ENCODE assay signal across 15 cellular contexts in the genomic region with DNA sequence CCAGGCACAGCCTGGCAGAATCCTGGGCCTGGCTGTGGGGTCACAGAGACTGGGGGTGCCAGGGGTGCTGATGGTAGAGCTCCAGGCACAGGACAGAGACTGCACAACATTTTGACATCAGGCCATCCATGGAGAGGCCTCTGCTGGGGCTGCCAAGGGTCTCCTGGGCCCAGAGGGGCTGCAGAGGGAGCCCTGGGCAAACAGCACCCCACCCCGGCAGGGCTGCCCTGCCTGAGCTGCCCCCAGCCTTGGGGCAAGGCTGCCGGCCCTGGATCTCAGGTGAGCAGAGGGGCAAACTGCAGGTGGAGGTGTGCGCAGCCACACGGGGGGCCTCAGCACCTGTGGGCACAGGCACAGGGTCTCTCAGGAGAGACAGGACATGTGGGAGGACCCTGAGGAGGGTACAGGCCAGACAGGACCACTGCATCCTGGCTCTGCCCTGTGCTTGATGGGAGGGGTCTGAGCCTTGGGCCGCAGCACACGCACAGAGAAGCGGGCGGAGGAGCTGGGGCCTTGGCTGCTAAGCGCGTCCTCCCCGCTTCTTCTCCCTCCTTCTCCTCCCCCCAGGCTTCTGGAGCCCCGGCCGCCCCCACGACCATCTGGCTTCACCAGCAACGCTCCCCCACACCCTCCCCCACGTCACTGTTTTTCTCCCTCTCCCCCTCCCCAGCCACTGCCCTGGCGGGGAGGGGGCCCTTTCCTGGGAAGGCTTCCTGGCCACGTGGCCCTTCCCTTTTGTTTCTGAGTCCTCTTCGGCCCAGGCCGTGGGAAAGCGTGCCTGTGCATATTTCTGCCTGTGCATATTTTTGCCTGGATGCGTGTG. TPM values are rescaled to one million over a fixed set of nuclear protein-coding genes. Genes with fewer than 3 reads are reported as not detected.
DNase-seq lines count a peak whose midpoint lies in the region; ATAC-seq, FAIRE-seq and TF ChIP-seq lines count a peak whose summit lies in the region.
"Had no signal": no experiment of that assay in that cellular context is flagged by ENCODE, and none has a peak within 500 bp of the region (broad histone marks: within the 10 kb centered on the region; RNA-seq: fewer than 3 reads in every experiment).

No MANE protein-coding gene starts in this region.

- H3K27ac Mint-ChIP-seq in activated naive CD4-positive, alpha-beta T cell treated with anti-CD3 and anti-CD28 coated beads, Interleukin-2, amount 10 ng/mL, durations not matched to agents 7 days and 5 days = peak overlapping the region; percentile 83
- H3K27ac Mint-ChIP-seq in activated naive CD4-positive, alpha-beta T cell treated with anti-CD3 and anti-CD28 coated beads for 36 hours = no peak overlapping the region

- FAIRE-seq in GM12891 (lab: Jason Lieb, UNC) = no peak
- FAIRE-seq: A549 had no signal

- no peak overlapping the region for H3K4me3 Mint-ChIP-seq in activated naive CD4-positive, alpha-beta T cell treated with anti-CD3 and anti-CD28 coated beads, Interleukin-2, amount 10 ng/mL, durations not matched to agents 7 days and 5 days
- no peak overlapping the region for H3K4me3 Mint-ChIP-seq in activated naive CD4-positive, alpha-beta T cell treated with anti-CD3 and anti-CD28 coated beads for 36 hours

- H3K36me3 Mint-ChIP-seq in activated naive CD4-positive, alpha-beta T cell treated with anti-CD3 and anti-CD28 coated beads, Interleukin-2, amount 10 ng/mL, durations not matched to agents 7 days and 5 days = peaks cover 2% of the 10 kb centered on the region
- H3K36me3 Mint-ChIP-seq in activated naive CD4-positive, alpha-beta T cell treated with anti-CD3 and anti-CD28 coated beads for 36 hours (ENCODE audit: low read depth) = no peaks in the 10 kb centered on the region

- no peak for DNase-seq in activated naive CD4-positive, alpha-beta T cell treated with anti-CD3 and anti-CD28 coated beads, Interleukin-2, amount 10 ng/mL, durations not matched to agents 7 days and 5 days
- DNase-seq in activated naive CD4-positive, alpha-beta T cell treated with anti-CD3 and anti-CD28 coated beads for 36 hours = no peak
- DNase-seq in amniotic epithelial cell (ENCODE audit: low read depth) (peak; percentile 21), left kidney (ENCODE audit: low read depth, low spot score) (peak; percentile 97), superior temporal gyrus (ENCODE audit: extremely low spot score) (peak; percentile 68), GM12891 (ENCODE audit: insufficient read length, low spot score) (no peak), NOMO-1 treated with dmso at 0.1 percent for 144 hours (lab: John Stamatoyannopoulos, UW; ENCODE audit: unreplicated experiment) (no peak)
- DNase-seq: activated CD4-positive, alpha-beta T cell treated with anti-CD3 and anti-CD28 coated beads, Interleukin-2, amount 50 U/mL, for 48 hours; body of pancreas; NCI-H2081; SIG-M5; stimulated activated CD4-positive, alpha-beta T cell treated with anti-CD3 and anti-CD28 coated beads, Interleukin-4, amount 100 ng/mL, for 1 hour; tibial artery had no signal

- peaks cover 50% of the 10 kb centered on the region for H3K4me1 Mint-ChIP-seq in activated naive CD4-positive, alpha-beta T cell treated with anti-CD3 and anti-CD28 coated beads, Interleukin-2, amount 10 ng/mL, durations not matched to agents 7 days and 5 days
- H3K4me1 Mint-ChIP-seq in activated naive CD4-positive, alpha-beta T cell treated with anti-CD3 and anti-CD28 coated beads for 36 hours (ENCODE audit: low read depth) = peaks cover 33% of the 10 kb centered on the region

- no peaks in the 10 kb centered on the region for H3K9me3 Mint-ChIP-seq in activated naive CD4-positive, alpha-beta T cell treated with anti-CD3 and anti-CD28 coated beads, Interleukin-2, amount 10 ng/mL, durations not matched to agents 7 days and 5 days
- no peaks in the 10 kb centered on the region for H3K9me3 Mint-ChIP-seq in activated naive CD4-positive, alpha-beta T cell treated with anti-CD3 and anti-CD28 coated beads for 36 hours

- no peak for ATAC-seq in GM19351 (IDR thresholded peaks at IDR 0.05; ENCODE audit: unreplicated experiment)
- ATAC-seq: A549 had no signal

- intact Hi-C loops in activated naive CD4-positive, alpha-beta T cell treated with anti-CD3 and anti-CD28 coated beads for 36 hours (cut with micrococcal nuclease) = loop anchor here (2.0 kb wide), 1 partner anchor 33 kb away; no protein-coding TSS in a partner anchor

- TF ChIP-seq POLR2A in GM12891 (IDR thresholded peaks at IDR 0.05; ENCODE audit: low read depth, low read length) = no peak

- H3K27me3 Mint-ChIP-seq in activated naive CD4-positive, alpha-beta T cell treated with anti-CD3 and anti-CD28 coated beads, Interleukin-2, amount 10 ng/mL, durations not matched to agents 7 days and 5 days = no peaks in the 10 kb centered on the region
- H3K27me3 Mint-ChIP-seq in activated naive CD4-positive, alpha-beta T cell treated with anti-CD3 and anti-CD28 coated beads for 36 hours (ENCODE audit: low read depth) = no peaks in the 10 kb centered on the region

- CTCF ChIA-PET in activated naive CD4-positive, alpha-beta T cell treated with anti-CD3 and anti-CD28 coated beads, Interleukin-2, amount 10 ng/mL, durations not matched to agents 7 days and 5 days (lab: Charles Lee) = interaction anchor here (1.0 kb wide), 2 partner anchors 9 to 18 kb away, joined by 4 read pairs; no protein-coding TSS in a partner anchor
- CTCF ChIA-PET in activated naive CD4-positive, alpha-beta T cell treated with anti-CD3 and anti-CD28 coated beads for 36 hours (lab: Charles Lee) = interaction anchor here (1.0 kb wide), 1 partner anchor 83 kb away, joined by 3 read pairs; no protein-coding TSS in a partner anchor

TF ChIP-seq in GM12891, 5 proteins besides CTCF, POLR2A, EP300 and RAD21:
- TF ChIP-seq PAX5 (IDR thresholded peaks at IDR 0.05; ENCODE audit: insufficient read depth, low read length, severe bottlenecking) (no peak), TAF1 (IDR thresholded peaks at IDR 0.05; ENCODE audit: low read depth, low read length) (no peak), SPI1 (IDR thresholded peaks at IDR 0.05; ENCODE audit: low read depth, low read length) (no peak), POU2F2 (IDR thresholded peaks at IDR 0.05; ENCODE audit: low read depth, low read length) (no peak), POLR2AphosphoS5 (IDR thresholded peaks at IDR 0.05; ENCODE audit: low read depth, low read length) (no peak)

RNA-seq across cellular contexts. Expression of a gene that starts 28.0 kb away (rescaled TPM):
- 1 to 10 TPM; 2.1 to 2.5 TPM for total RNA-seq in activated naive CD4-positive, alpha-beta T cell treated with anti-CD3 and anti-CD28 coated beads for 36 hours
- 0.35 TPM for polyA plus RNA-seq in GM12891 (2012; ENCODE audit: low read depth, missing spikeins)

Comparison
In these comparisons a context has a peak if more than half of its experiments do, and no peak if none do; other contexts are left out.
1. DNase-seq: peak in amniotic epithelial cell (single experiment), left kidney (single experiment) and superior temporal gyrus (single experiment); none in activated naive CD4-positive, alpha-beta T cell treated with anti-CD3 and anti-CD28 coated beads, Interleukin-2, amount 10 ng/mL, durations not matched to agents 7 days and 5 days (single experiment), activated naive CD4-positive, alpha-beta T cell treated with anti-CD3 and anti-CD28 coated beads for 36 hours (single experiment), GM12891 (single experiment) and NOMO-1 treated with dmso at 0.1 percent for 144 hours (single experiment).